Comparison of ENCODE assay signal across 28 cellular contexts in genomic region chr1:201421041-201421440, GRCh38. TPM values are rescaled to one million over a fixed set of nuclear protein-coding genes. Genes with fewer than 3 reads are reported as not detected.
DNase-seq lines count a peak whose midpoint lies in the region; ATAC-seq and TF ChIP-seq lines count a peak whose summit lies in the region.
"Had no signal": no experiment of that assay in that cellular context is flagged by ENCODE, and none has a peak within 500 bp of the region (broad histone marks: within the 10 kb centered on the region; RNA-seq: fewer than 3 reads in every experiment).

No MANE protein-coding gene starts in this region.

- H3K27me3 Mint-ChIP-seq in brain, result peaks cover 20% of the 10 kb centered on the region
- H3K27me3 Mint-ChIP-seq: activated naive CD4-positive, alpha-beta T cell treated with anti-CD3 and anti-CD28 coated beads, Interleukin-2, amount 50 U/mL, for 24 hours had no signal

- H4K20me1 ChIP-seq in Karpas-422 (ENCODE audit: insufficient read depth, low read depth, low read length), result peaks cover 38% of the 10 kb centered on the region; the same call in 1 of the 2 replicates
- H4K20me1 ChIP-seq: BLaER1 treated with 17β-estradiol and CSF1 and Interleukin-3, amounts not matched to agents 10 nM and 100 nM had no signal

- H3K4me1 ChIP-seq in Karpas-422 (ENCODE audit: low read length) (peaks cover 97% of the 10 kb centered on the region), gastrocnemius medialis (peaks cover 56 to 63% of the 10 kb centered on the region in 2 donors)
- H3K4me1 ChIP-seq: breast epithelium, parathyroid adenoma, upper lobe of left lung had no signal

- peak; percentile 76 for DNase-seq in Karpas-422
- peak; percentile 34 for DNase-seq in myocyte (ENCODE audit: low read depth)
- DNase-seq in gastrocnemius medialis, result peak in 1 of 2 donors; percentile 10
- DNase-seq in middle frontal gyrus (ENCODE audit: extremely low spot score, low spot score), result no peak
- no peak for DNase-seq in activated naive CD4-positive, alpha-beta T cell treated with anti-CD3 and anti-CD28 coated beads, Interleukin-2, amount 50 U/mL, for 16 hours
- no peak for DNase-seq in GM19240 (ENCODE audit: insufficient read length, low spot score)
- DNase-seq: activated CD4-positive, alpha-beta memory T cell treated with anti-CD3 and anti-CD28 coated beads, Interleukin-2, amount 10 ng/mL, durations not matched to agents 7 days and 5 days; activated CD8-positive, alpha-beta memory T cell treated with anti-CD3 and anti-CD28 coated beads, Interleukin-2, amount 50 U/mL, for 4 hours; amygdala; EL; GOT3; hypothalamus; immature natural killer cell; NCI-H1092 treated with DMSO at 0.1 percent for 48 hours; NCI-H1694 treated with DMSO at 0.1 percent for 48 hours; RPMI8226; upper lobe of left lung had no signal

- H3K27ac Mint-ChIP-seq in brain, result peak overlapping the region in 3 of 5 experiments; percentile 62 to 68 (median 68)
- H3K27ac Mint-ChIP-seq: activated CD4-positive, alpha-beta memory T cell treated with anti-CD3 and anti-CD28 coated beads, Interleukin-2, amount 10 ng/mL, durations not matched to agents 7 days and 5 days; activated naive CD4-positive, alpha-beta T cell treated with anti-CD3 and anti-CD28 coated beads, Interleukin-2, amount 50 U/mL, for 24 hours; immature natural killer cell; stimulated activated memory B cell treated with anti-CD40 and anti-IgM and Interleukin-4, amounts not matched to agents 10 μg/mL and 1 μg/mL and 100 μg/mL, for 72 hours; T-helper 1 cell treated with Interleukin-12 subunit alpha and Interleukin-12 subunit beta and Interleukin-4 antibody, amounts not matched to agents 30 μg/mL and 1 μg/mL, for 36 hours had no signal

- no peak for TF ChIP-seq POLR2A in gastrocnemius medialis (IDR thresholded peaks at IDR 0.05)

- H3K79me2 ChIP-seq in Karpas-422 (ENCODE audit: low read length), result peaks cover 40% of the 10 kb centered on the region
- H3K79me2 ChIP-seq: parathyroid adenoma had no signal

- H3K27ac ChIP-seq in Karpas-422 (ENCODE audit: low read length), result peak overlapping the region; percentile 99
- peak overlapping the region; percentile 93 for H3K27ac ChIP-seq in gastrocnemius medialis
- H3K27ac ChIP-seq: BLaER1 treated with 17β-estradiol and CSF1 and Interleukin-3, amounts not matched to agents 10 nM and 100 nM; breast epithelium; parathyroid adenoma; upper lobe of left lung had no signal

- peak overlapping the region; percentile 76 for H3K4me2 ChIP-seq in Karpas-422 (ENCODE audit: low read depth, low read length, poor library complexity, severe bottlenecking)

- H3K27me3 ChIP-seq in Karpas-422 (ENCODE audit: low read length), result no peaks in the 10 kb centered on the region
- H3K27me3 ChIP-seq in gastrocnemius medialis, result no peaks in the 10 kb centered on the region
- H3K27me3 ChIP-seq: BLaER1 treated with 17β-estradiol and CSF1 and Interleukin-3, amounts not matched to agents 10 nM and 100 nM; breast epithelium; upper lobe of left lung had no signal

- H3K4me1 Mint-ChIP-seq in brain, result peaks cover 56% of the 10 kb centered on the region
- H3K4me1 Mint-ChIP-seq: activated CD4-positive, alpha-beta memory T cell treated with anti-CD3 and anti-CD28 coated beads, Interleukin-2, amount 10 ng/mL, durations not matched to agents 7 days and 5 days; activated naive CD4-positive, alpha-beta T cell treated with anti-CD3 and anti-CD28 coated beads, Interleukin-2, amount 50 U/mL, for 24 hours; stimulated activated memory B cell treated with anti-CD40 and anti-IgM and Interleukin-4, amounts not matched to agents 10 μg/mL and 1 μg/mL and 100 μg/mL, for 72 hours had no signal

- no peak for ATAC-seq in gastrocnemius medialis
- ATAC-seq: left lobe of liver; stimulated activated memory B cell treated with anti-CD40 and anti-IgM and Interleukin-4, amounts not matched to agents 10 μg/mL and 1 μg/mL and 100 μg/mL, for 72 hours had no signal

- H3K9me2 ChIP-seq in Karpas-422 (replicated peaks; ENCODE audit: insufficient read depth, low read length), result no peaks in the 10 kb centered on the region

- H3K36me3 Mint-ChIP-seq in brain, result peaks cover 5% of the 10 kb centered on the region
- H3K36me3 Mint-ChIP-seq: activated naive CD4-positive, alpha-beta T cell treated with anti-CD3 and anti-CD28 coated beads, Interleukin-2, amount 50 U/mL, for 24 hours; immature natural killer cell; stimulated activated memory B cell treated with anti-CD40 and anti-IgM and Interleukin-4, amounts not matched to agents 10 μg/mL and 1 μg/mL and 100 μg/mL, for 72 hours had no signal

- H3K4me3 ChIP-seq in Karpas-422 (ENCODE audit: low read length) (peak overlapping the region; percentile 72), gastrocnemius medialis (peak overlapping the region in 3 of 4 donors; percentile 10 to 37 (median 11))
- H3K4me3 ChIP-seq: BLaER1 treated with 17β-estradiol and CSF1 and Interleukin-3, amounts not matched to agents 10 nM and 100 nM; breast epithelium; upper lobe of left lung had no signal

- H3K36me3 ChIP-seq in Karpas-422 (ENCODE audit: insufficient read depth, low read length), result peaks cover 40% of the 10 kb centered on the region
- H3K36me3 ChIP-seq in gastrocnemius medialis, result no peaks in the 10 kb centered on the region
- H3K36me3 ChIP-seq: BLaER1 treated with 17β-estradiol and CSF1 and Interleukin-3, amounts not matched to agents 10 nM and 100 nM; breast epithelium; upper lobe of left lung had no signal

- in situ Hi-C loops in gastrocnemius medialis (cut with MboI; ENCODE audit: low sequenced_read_pairs in 4 of 4), result no loop called here

- TF ChIP-seq CTCF in brain (conservative IDR thresholded peaks at IDR 0.05), result no peak
- no peak for TF ChIP-seq CTCF in gastrocnemius medialis (IDR thresholded peaks at IDR 0.05 in 4 of 5, conservative IDR thresholded peaks at IDR 0.05 in 1 of 5)

- H3K9ac ChIP-seq in Karpas-422 (ENCODE audit: low read length), result peak overlapping the region; percentile 84
- H3K9ac ChIP-seq: BLaER1 treated with 17β-estradiol and CSF1 and Interleukin-3, amounts not matched to agents 10 nM and 100 nM; parathyroid adenoma had no signal

- H3K9me3 ChIP-seq in Karpas-422 (ENCODE audit: low read length) (no peaks in the 10 kb centered on the region), gastrocnemius medialis (no peaks in the 10 kb centered on the region)
- H3K9me3 ChIP-seq: BLaER1 treated with 17β-estradiol and CSF1 and Interleukin-3, amounts not matched to agents 10 nM and 100 nM; breast epithelium; upper lobe of left lung had no signal

- intact Hi-C loops in gastrocnemius medialis (cut with DNase I; ENCODE audit: low total_unique reads), result loop anchor here (5.0 kb wide), 1 partner anchor 249 kb away; no protein-coding TSS in a partner anchor

- H3K4me3 Mint-ChIP-seq in brain, result peak overlapping the region in 3 of 5 experiments; percentile 54 to 63 (median 59)
- H3K4me3 Mint-ChIP-seq: activated CD4-positive, alpha-beta memory T cell treated with anti-CD3 and anti-CD28 coated beads, Interleukin-2, amount 10 ng/mL, durations not matched to agents 7 days and 5 days; activated naive CD4-positive, alpha-beta T cell treated with anti-CD3 and anti-CD28 coated beads, Interleukin-2, amount 50 U/mL, for 24 hours; immature natural killer cell; stimulated activated memory B cell treated with anti-CD40 and anti-IgM and Interleukin-4, amounts not matched to agents 10 μg/mL and 1 μg/mL and 100 μg/mL, for 72 hours; T-helper 1 cell treated with Interleukin-12 subunit alpha and Interleukin-12 subunit beta and Interleukin-4 antibody, amounts not matched to agents 30 μg/mL and 1 μg/mL, for 36 hours had no signal

- peaks cover 0 to 7% (median 4%) of the 10 kb centered on the region in 5 experiments for H3K9me3 Mint-ChIP-seq in brain
- H3K9me3 Mint-ChIP-seq: activated CD4-positive, alpha-beta memory T cell treated with anti-CD3 and anti-CD28 coated beads, Interleukin-2, amount 10 ng/mL, durations not matched to agents 7 days and 5 days; activated naive CD4-positive, alpha-beta T cell treated with anti-CD3 and anti-CD28 coated beads, Interleukin-2, amount 50 U/mL, for 24 hours; stimulated activated memory B cell treated with anti-CD40 and anti-IgM and Interleukin-4, amounts not matched to agents 10 μg/mL and 1 μg/mL and 100 μg/mL, for 72 hours; T-helper 1 cell treated with Interleukin-12 subunit alpha and Interleukin-12 subunit beta and Interleukin-4 antibody, amounts not matched to agents 30 μg/mL and 1 μg/mL, for 36 hours had no signal

- no peak overlapping the region for H2AFZ ChIP-seq in Karpas-422 (ENCODE audit: low read length)
- H2AFZ ChIP-seq: parathyroid adenoma had no signal

RNA-seq across cellular contexts. Expression of gene TNNI1, which starts 0.5 kb away (rescaled TPM):
- total RNA-seq in Karpas-422 (2014; rRNA removed; shearing (Covaris generic); ENCODE audit: low replicate concordance), result 333 and 375 TPM in 2 replicates
- not detected for polyA plus RNA-seq in brain (ENCODE audit: insufficient read depth, low read depth, low replicate concordance)
- 9,118 and 11,163 TPM in 2 replicates for total RNA-seq in myocyte
- 4,992 TPM for polyA plus RNA-seq in myocyte (2012)
- total RNA-seq in gastrocnemius medialis, result 1,000 to 10,000 TPM in 2 of 4 donors, 100 to 1,000 TPM in 2; 304 to 3,604 (median 1,823) TPM
- total RNA-seq: activated CD4-positive, alpha-beta memory T cell treated with anti-CD3 and anti-CD28 coated beads, Interleukin-2, amount 10 ng/mL, durations not matched to agents 7 days and 5 days; left lobe of liver; mononuclear cell; NCI-H460 had no signal
- polyA plus RNA-seq: immature natural killer cell had no signal

RNA-seq across cellular contexts. Expression of gene LAD1, which starts 21.9 kb away (rescaled TPM):
- 0.76 and 1.2 TPM in 2 replicates for total RNA-seq in Karpas-422 (2014; rRNA removed; shearing (Covaris generic); ENCODE audit: low replicate concordance)
- 5.7 TPM for polyA plus RNA-seq in brain (ENCODE audit: insufficient read depth, low read depth, low replicate concordance)
- total RNA-seq in myocyte (22.3 and 27.0 TPM in 2 replicates), gastrocnemius medialis (1 to 10 TPM in 2 of 4 donors, under 1 TPM in 2; 0.25 to 6.2 (median 0.92) TPM)
- 6.8 TPM for polyA plus RNA-seq in myocyte (2012)
- total RNA-seq: activated CD4-positive, alpha-beta memory T cell treated with anti-CD3 and anti-CD28 coated beads, Interleukin-2, amount 10 ng/mL, durations not matched to agents 7 days and 5 days; mononuclear cell; NCI-H460 had no signal
- polyA plus RNA-seq: immature natural killer cell, neural cell had no signal

RNA-seq across cellular contexts. Expression of gene TNNT2, which starts 43.6 kb away (rescaled TPM):
- 0.11 and 0.37 TPM in 2 replicates for total RNA-seq in Karpas-422 (2014; rRNA removed; shearing (Covaris generic); ENCODE audit: low replicate concordance)
- polyA plus RNA-seq in brain (ENCODE audit: insufficient read depth, low read depth, low replicate concordance), result 11.5 TPM
- total RNA-seq in myocyte (3,022 and 4,635 TPM in 2 replicates), gastrocnemius medialis (10 to 100 TPM in 1 of 4 donors, 1 to 10 TPM in 1, under 1 TPM in 1, not detected in 1; 0.39 to 14.8 (median 6.7) TPM)
- 2,977 TPM for polyA plus RNA-seq in myocyte (2012)
- total RNA-seq: activated CD4-positive, alpha-beta memory T cell treated with anti-CD3 and anti-CD28 coated beads, Interleukin-2, amount 10 ng/mL, durations not matched to agents 7 days and 5 days; NCI-H460 had no signal
- polyA plus RNA-seq: immature natural killer cell, neural cell had no signal

RNA-seq across cellular contexts. Expression of gene PHLDA3, which starts 47.9 kb away (rescaled TPM):
- total RNA-seq in Karpas-422 (2014; rRNA removed; shearing (Covaris generic); ENCODE audit: low replicate concordance), result not detected in 2 replicates
- polyA plus RNA-seq in brain (ENCODE audit: insufficient read depth, low read depth, low replicate concordance), result 29.9 TPM
- total RNA-seq in myocyte (267 and 319 TPM in 2 replicates), gastrocnemius medialis (10 to 100 TPM in 3 of 4 donors, 1 to 10 TPM in 1; 7.4 to 91.8 (median 62.7) TPM)
- 271 TPM for polyA plus RNA-seq in myocyte (2012)

Comparison
In these comparisons a context has a peak if more than half of its experiments do, and no peak if none do; other contexts are left out.
1. DNase-seq: peak in Karpas-422 (single experiment) and myocyte (single experiment); none in middle frontal gyrus (single experiment), activated naive CD4-positive, alpha-beta T cell treated with anti-CD3 and anti-CD28 coated beads, Interleukin-2, amount 50 U/mL, for 16 hours (single experiment) and GM19240 (single experiment).
2. RNA of gene TNNT2, which starts 43.6 kb away (total RNA-seq): 3,022 to 4,635 TPM in myocyte; 0.39 to 14.8 TPM in gastrocnemius medialis and 0.11 to 0.37 TPM in Karpas-422; every median in the first group is over 100 times any median in the second.